1 cellular context compared by ENCODE assay signal in the genomic region with DNA sequence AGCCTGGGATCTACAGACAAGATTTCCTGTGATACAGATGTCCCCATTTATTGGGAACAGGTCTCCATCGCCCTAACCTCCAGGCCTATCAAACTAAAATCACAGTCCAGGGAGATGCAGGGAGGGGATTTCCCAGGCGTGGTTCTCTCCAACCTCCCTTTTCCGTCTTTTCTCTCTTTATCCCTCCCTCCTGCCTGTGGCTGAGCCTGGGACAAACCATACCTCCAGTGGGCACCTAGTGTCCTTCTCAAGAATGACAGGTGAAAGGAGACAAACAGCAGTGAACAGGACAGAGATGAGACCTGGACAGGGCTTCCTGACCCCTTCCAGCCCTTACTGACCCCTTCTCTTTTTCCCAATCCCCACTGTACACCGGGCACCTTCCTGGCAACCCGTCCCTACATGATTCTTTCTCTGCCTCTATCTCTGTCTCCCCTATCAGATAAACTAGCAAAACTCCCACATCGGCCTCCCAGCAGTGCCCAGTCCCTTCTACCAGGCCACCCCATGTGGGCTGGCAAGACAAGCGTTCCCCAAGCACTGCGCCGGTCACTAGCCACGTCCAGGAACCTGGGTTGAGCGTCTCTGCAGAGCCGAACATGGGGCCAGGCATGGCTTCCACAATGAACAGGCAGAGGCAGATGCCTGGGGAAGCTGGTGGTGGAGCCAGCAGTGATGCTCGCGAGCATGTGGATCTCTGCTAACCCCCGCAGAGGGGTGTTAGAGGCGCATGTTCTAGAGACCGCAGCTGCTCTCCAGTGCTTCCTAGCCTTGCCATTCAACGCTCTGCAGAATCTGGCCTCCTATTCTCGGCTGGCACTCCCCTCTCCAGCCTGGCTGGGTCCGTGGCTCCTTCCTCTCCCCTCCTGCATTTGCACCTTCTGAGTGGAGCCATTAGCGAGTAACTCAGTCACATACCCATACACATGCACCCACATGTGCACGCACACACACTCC.
TF ChIP-seq lines count a peak whose summit lies in the region.

No MANE protein-coding gene starts in this region.

TF ChIP-seq in HCT116, 20 proteins besides CTCF, POLR2A, EP300 and RAD21:
- TF ChIP-seq, protein P1, sequence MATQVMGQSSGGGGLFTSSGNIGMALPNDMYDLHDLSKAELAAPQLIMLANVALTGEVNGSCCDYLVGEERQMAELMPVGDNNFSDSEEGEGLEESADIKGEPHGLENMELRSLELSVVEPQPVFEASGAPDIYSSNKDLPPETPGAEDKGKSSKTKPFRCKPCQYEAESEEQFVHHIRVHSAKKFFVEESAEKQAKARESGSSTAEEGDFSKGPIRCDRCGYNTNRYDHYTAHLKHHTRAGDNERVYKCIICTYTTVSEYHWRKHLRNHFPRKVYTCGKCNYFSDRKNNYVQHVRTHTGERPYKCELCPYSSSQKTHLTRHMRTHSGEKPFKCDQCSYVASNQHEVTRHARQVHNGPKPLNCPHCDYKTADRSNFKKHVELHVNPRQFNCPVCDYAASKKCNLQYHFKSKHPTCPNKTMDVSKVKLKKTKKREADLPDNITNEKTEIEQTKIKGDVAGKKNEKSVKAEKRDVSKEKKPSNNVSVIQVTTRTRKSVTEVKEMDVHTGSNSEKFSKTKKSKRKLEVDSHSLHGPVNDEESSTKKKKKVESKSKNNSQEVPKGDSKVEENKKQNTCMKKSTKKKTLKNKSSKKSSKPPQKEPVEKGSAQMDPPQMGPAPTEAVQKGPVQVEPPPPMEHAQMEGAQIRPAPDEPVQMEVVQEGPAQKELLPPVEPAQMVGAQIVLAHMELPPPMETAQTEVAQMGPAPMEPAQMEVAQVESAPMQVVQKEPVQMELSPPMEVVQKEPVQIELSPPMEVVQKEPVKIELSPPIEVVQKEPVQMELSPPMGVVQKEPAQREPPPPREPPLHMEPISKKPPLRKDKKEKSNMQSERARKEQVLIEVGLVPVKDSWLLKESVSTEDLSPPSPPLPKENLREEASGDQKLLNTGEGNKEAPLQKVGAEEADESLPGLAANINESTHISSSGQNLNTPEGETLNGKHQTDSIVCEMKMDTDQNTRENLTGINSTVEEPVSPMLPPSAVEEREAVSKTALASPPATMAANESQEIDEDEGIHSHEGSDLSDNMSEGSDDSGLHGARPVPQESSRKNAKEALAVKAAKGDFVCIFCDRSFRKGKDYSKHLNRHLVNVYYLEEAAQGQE (IDR thresholded peaks at IDR 0.05; ENCODE audit: low read depth) = no peak
- TF ChIP-seq, protein P2, sequence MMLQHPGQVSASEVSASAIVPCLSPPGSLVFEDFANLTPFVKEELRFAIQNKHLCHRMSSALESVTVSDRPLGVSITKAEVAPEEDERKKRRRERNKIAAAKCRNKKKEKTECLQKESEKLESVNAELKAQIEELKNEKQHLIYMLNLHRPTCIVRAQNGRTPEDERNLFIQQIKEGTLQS (IDR thresholded peaks at IDR 0.05) = no peak
- TF ChIP-seq POLR2AphosphoS5 (IDR thresholded peaks at IDR 0.05; ENCODE audit: low read depth, low read length) = no peak
- TF ChIP-seq FOSL1 (IDR thresholded peaks at IDR 0.05; ENCODE audit: low read depth) = no peak
- no peak for TF ChIP-seq ELF1 (IDR thresholded peaks at IDR 0.05; ENCODE audit: borderline replicate concordance, low read depth)
- no peak for TF ChIP-seq ZNF274 (IDR thresholded peaks at IDR 0.05; ENCODE audit: low read depth, low read length)
- TF ChIP-seq CEBPB (IDR thresholded peaks at IDR 0.05; ENCODE audit: low read depth) = no peak
- no peak for TF ChIP-seq EZH2phosphoT487 (IDR thresholded peaks at IDR 0.05; ENCODE audit: borderline replicate concordance)
- no peak for TF ChIP-seq SP1 (IDR thresholded peaks at IDR 0.05; ENCODE audit: low read depth)
